In genomic region chr12:114684098-114684869, GRCh38 we compare ENCODE assay signal across 8 cellular contexts. TPM values are rescaled to one million over a fixed set of nuclear protein-coding genes. Genes with fewer than 3 reads are reported as not detected.
DNase-seq lines count a peak whose midpoint lies in the region; ATAC-seq lines count a peak whose summit lies in the region.

TBX3 (minus strand) TSS chr12:114684175; CDS start chr12:114683200, 975 bp downstream.

- ATAC-seq in HG03097 (IDR thresholded peaks at IDR 0.05; ENCODE audit: low FRiP score, unreplicated experiment) (no peak), GM18517 (IDR thresholded peaks at IDR 0.05; ENCODE audit: unreplicated experiment) (no peak)

- DNase-seq in DMS79 (lab: John Stamatoyannopoulos, UW) (peak; percentile 99), M059J (ENCODE audit: low read depth) (peak; percentile 89), SKM-1 (lab: John Stamatoyannopoulos, UW; ENCODE audit: unreplicated experiment) (peak; percentile 89), brain pericyte (ENCODE audit: low read depth, low spot score) (peak; percentile 96), hypothalamus (lab: John Stamatoyannopoulos, UW) (peak in 43 of 51 donors; percentile 1 to 69 (median 25)), pulmonary artery endothelial cell (ENCODE audit: low read depth, low spot score) (peak; percentile 66)

RNA-seq across cellular contexts. Expression of gene TBX3, which starts in this region (rescaled TPM):
- total RNA-seq in M059J (2014; rRNA removed; shearing (Covaris generic)) = 50.3 and 90.4 TPM in 2 replicates
- total RNA-seq in pulmonary artery endothelial cell = 0.20 and 0.81 TPM in 2 replicates

Comparison
In these comparisons a context has a peak if more than half of its experiments do, and no peak if none do; other contexts are left out.
1. RNA of gene TBX3 (total RNA-seq): 50.3 to 90.4 TPM in M059J; 0.20 to 0.81 TPM in pulmonary artery endothelial cell; every median in the first group is over 10 times any median in the second.
2. Peak in DNase-seq in pulmonary artery endothelial cell; RNA of the gene not detected or under 1 TPM.
3. DNase-seq: peak in every context shown above with its lines; median percentile 99 in DMS79; 96 in brain pericyte; 89 in M059J; 89 in SKM-1; 66 in pulmonary artery endothelial cell; 25 in hypothalamus.